Comparison of ENCODE assay signal across 9 cellular contexts in the genomic region with DNA sequence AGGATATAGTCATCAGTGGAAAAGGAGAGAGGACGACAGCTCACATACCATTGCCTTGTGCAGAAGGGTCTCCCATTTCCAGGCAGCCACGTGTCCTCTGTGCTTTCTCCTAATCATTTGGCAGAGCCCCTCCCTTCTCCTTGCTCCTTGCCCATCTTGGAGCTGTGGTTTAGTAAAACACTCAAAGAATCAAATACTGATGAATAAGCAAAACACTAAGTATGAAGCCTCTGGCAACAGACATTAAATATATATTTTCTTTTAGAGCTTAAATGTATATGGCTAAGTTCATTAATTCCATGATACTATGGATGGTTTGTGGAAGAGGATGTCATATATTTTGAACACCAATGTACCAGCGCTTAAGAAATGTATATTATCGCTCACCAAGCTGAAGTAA.
"Had no signal": no experiment of that assay in that cellular context is flagged by ENCODE, and none has a peak within 500 bp of the region (broad histone marks: within the 10 kb centered on the region; RNA-seq: fewer than 3 reads in every experiment).

No MANE protein-coding gene starts in this region.

- H3K4me3 Mint-ChIP-seq: HFFc6, IgD-negative memory B cell had no signal

- H3K27ac ChIP-seq: GM23248, HL-60 had no signal

- H2AFZ ChIP-seq: GM23248 had no signal

- H3K36me3 ChIP-seq: HAP-1 had no signal

- H3K9me3 Mint-ChIP-seq: HFFc6, IgD-negative memory B cell had no signal

- DNase-seq: GM23248, GOT3, H7, HFFc6, KBM-7 had no signal

- H3K27me3 Mint-ChIP-seq: IgD-negative memory B cell had no signal

- H3K9me3 ChIP-seq: HAP-1 had no signal

- H3K27ac Mint-ChIP-seq: HFFc6, IgD-negative memory B cell had no signal

- ATAC-seq: HCT116 had no signal

- H3K9ac ChIP-seq: GM23248 had no signal

- H3K4me3 ChIP-seq: GM23248, HAP-1 had no signal
